In the genomic region with DNA sequence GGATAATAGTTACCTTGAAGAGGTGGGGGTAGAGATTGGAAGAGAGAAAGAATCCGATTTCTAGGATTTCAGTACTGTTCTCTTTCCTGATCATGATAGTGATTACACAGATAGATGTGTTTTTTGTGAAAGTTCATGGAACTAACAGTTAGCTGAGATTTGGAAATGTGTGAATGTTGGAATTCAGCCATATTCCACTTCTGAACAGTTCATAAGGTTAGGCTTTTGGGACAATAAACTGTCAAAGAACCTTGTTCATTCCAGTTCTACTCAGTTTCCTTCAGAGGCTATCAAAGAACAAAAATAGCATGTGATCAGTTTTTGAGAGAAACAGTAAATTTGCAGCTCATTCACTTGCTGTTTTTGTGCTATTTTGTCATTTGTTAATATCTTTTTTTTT, we compare ENCODE assay signal across 8 cellular contexts.
"Had no signal": no experiment of that assay in that cellular context is flagged by ENCODE, and none has a peak within 500 bp of the region (broad histone marks: within the 10 kb centered on the region; RNA-seq: fewer than 3 reads in every experiment).

No MANE protein-coding gene starts in this region.

- DNase-seq: H9, HCEC 1CT, IMR-90, KG1 had no signal

- FAIRE-seq: H1, H54, K562 had no signal

- ATAC-seq: GM23338, K562 had no signal
